Comparison of ENCODE assay signal across 8 cellular contexts in the genomic region with DNA sequence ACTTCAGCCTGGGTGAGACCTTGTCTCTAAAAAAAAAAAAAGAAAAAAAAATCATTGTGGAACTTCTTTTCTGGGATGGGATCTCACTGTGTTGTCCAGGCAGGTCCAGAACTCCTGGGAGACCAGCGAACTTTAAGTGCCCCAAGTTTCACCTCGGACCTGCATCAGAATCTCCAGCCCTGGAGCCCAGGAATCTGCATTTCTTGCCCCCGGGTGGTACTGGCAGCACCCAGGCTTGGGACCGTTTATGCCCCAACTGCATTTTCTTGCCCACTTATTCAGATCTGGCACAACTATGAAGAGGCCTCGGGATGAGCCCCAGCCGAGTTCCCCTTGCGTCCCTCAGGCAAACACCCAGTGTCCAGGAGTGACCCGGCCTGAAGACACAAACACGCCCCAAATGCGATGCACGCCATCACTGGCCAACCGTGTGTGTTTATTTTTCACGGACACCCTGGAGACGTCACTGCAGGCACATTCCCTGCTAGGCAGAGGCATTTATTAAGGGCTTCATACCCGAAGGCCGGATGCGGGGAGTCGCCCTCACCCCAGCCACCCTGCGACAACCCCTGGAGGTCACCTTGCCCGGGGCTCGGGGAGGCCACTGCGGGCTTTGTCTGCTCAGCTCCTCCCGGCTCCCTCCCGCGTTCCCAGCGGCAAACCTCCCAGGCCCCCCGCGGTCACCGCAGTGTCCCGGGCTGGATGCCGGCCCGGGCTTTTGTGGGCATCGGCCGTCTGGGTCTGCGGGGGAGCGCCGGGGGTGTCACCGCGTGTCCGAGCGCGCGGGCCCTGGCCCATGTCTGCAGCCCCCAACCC. TPM values are rescaled to one million over a fixed set of nuclear protein-coding genes. Genes with fewer than 3 reads are reported as not detected.
DNase-seq lines count a peak whose midpoint lies in the region; ATAC-seq lines count a peak whose summit lies in the region.

No MANE protein-coding gene starts in this region.

- H3K36me3 Mint-ChIP-seq in stimulated activated effector memory CD8-positive, alpha-beta T cell treated with anti-CD3 and anti-CD28 coated beads, Interleukin-12 subunit alpha, Interleukin-12 subunit beta, amount 100 ng/mL, for 72 hours = peaks cover 6% of the 10 kb centered on the region

- in situ Hi-C loops in T47D (cut with HindIII; ENCODE audit: low pct_unique_long_range_greater_than_20kb, low sequenced_read_pairs) = no loop called here

- H3K27me3 ChIP-seq in MG63 = no peaks in the 10 kb centered on the region

- no peak overlapping the region for H3K27ac Mint-ChIP-seq in stimulated activated effector memory CD8-positive, alpha-beta T cell treated with anti-CD3 and anti-CD28 coated beads, Interleukin-12 subunit alpha, Interleukin-12 subunit beta, amount 100 ng/mL, for 72 hours

- no peaks in the 10 kb centered on the region for H3K36me3 ChIP-seq in MG63

- no peaks in the 10 kb centered on the region for H3K9me3 Mint-ChIP-seq in stimulated activated effector memory CD8-positive, alpha-beta T cell treated with anti-CD3 and anti-CD28 coated beads, Interleukin-12 subunit alpha, Interleukin-12 subunit beta, amount 100 ng/mL, for 72 hours

- peaks cover 4% of the 10 kb centered on the region for H3K4me1 Mint-ChIP-seq in stimulated activated effector memory CD8-positive, alpha-beta T cell treated with anti-CD3 and anti-CD28 coated beads, Interleukin-12 subunit alpha, Interleukin-12 subunit beta, amount 100 ng/mL, for 72 hours

- peak overlapping the region; percentile 35 for H3K4me3 Mint-ChIP-seq in stimulated activated effector memory CD8-positive, alpha-beta T cell treated with anti-CD3 and anti-CD28 coated beads, Interleukin-12 subunit alpha, Interleukin-12 subunit beta, amount 100 ng/mL, for 72 hours

- H3K4me3 ChIP-seq in MG63 = peak overlapping the region; percentile 45

- no peaks in the 10 kb centered on the region for H3K9me3 ChIP-seq in MG63

- no peak for ATAC-seq in stimulated activated effector memory CD8-positive, alpha-beta T cell treated with anti-CD3 and anti-CD28 coated beads, Interleukin-12 subunit alpha, Interleukin-12 subunit beta, amount 100 ng/mL, for 72 hours
- no peak for ATAC-seq in GM21619 (IDR thresholded peaks at IDR 0.05; ENCODE audit: unreplicated experiment)

- DNase-seq in Daoy (ENCODE audit: low read depth) = peak; percentile 52
- DNase-seq in MG63 = peak; percentile 36
- DNase-seq in T47D (ENCODE audit: low read depth in 1 of 2, low spot score in 1 of 2) = peak; percentile 44 to 94
- DNase-seq in iris pigment epithelial cell (ENCODE audit: low read depth) = peak; percentile 61
- DNase-seq in stimulated activated effector memory CD8-positive, alpha-beta T cell treated with anti-CD3 and anti-CD28 coated beads, Interleukin-12 subunit alpha, Interleukin-12 subunit beta, amount 100 ng/mL, for 72 hours (ENCODE audit: low spot score in 2 of 2) = no peak
- DNase-seq in activated CD8-positive, alpha-beta memory T cell treated with anti-CD3 and anti-CD28 coated beads for 24 hours = no peak
- no peak for DNase-seq in NCI-H2171 treated with DMSO at 0.1 percent for 48 hours (lab: John Stamatoyannopoulos, UW)

RNA-seq across cellular contexts. Expression of a gene that starts 0.7 kb away (rescaled TPM):
- 6.3 and 7.7 TPM in 2 replicates for total RNA-seq in Daoy (2014; rRNA removed; shearing (Covaris generic))
- total RNA-seq in MG63 (2014; rRNA removed; shearing (Covaris generic); ENCODE audit: low replicate concordance) = 5.0 and 5.3 TPM in 2 replicates

RNA-seq across cellular contexts. Expression of a gene that starts 11.1 kb away (rescaled TPM):
- total RNA-seq in Daoy (2014; rRNA removed; shearing (Covaris generic)) = 33.5 and 36.6 TPM in 2 replicates
- total RNA-seq in MG63 (2014; rRNA removed; shearing (Covaris generic); ENCODE audit: low replicate concordance) = 11.9 and 13.1 TPM in 2 replicates

RNA-seq across cellular contexts. Expression of a gene that starts 45.8 kb away (rescaled TPM):
- 59.8 and 63.6 TPM in 2 replicates for total RNA-seq in Daoy (2014; rRNA removed; shearing (Covaris generic))
- total RNA-seq in MG63 (2014; rRNA removed; shearing (Covaris generic); ENCODE audit: low replicate concordance) = 53.2 and 71.3 TPM in 2 replicates

Comparison
In these comparisons a context has a peak if more than half of its experiments do, and no peak if none do; other contexts are left out.
1. DNase-seq: peak in Daoy (single experiment), MG63 (single experiment), T47D (2 of 2) and iris pigment epithelial cell (single experiment); none in stimulated activated effector memory CD8-positive, alpha-beta T cell treated with anti-CD3 and anti-CD28 coated beads, Interleukin-12 subunit alpha, Interleukin-12 subunit beta, amount 100 ng/mL, for 72 hours (0 of 2), activated CD8-positive, alpha-beta memory T cell treated with anti-CD3 and anti-CD28 coated beads for 24 hours (single experiment) and NCI-H2171 treated with DMSO at 0.1 percent for 48 hours (single experiment).